Comparison of ENCODE assay signal across 10 cellular contexts in the genomic region with DNA sequence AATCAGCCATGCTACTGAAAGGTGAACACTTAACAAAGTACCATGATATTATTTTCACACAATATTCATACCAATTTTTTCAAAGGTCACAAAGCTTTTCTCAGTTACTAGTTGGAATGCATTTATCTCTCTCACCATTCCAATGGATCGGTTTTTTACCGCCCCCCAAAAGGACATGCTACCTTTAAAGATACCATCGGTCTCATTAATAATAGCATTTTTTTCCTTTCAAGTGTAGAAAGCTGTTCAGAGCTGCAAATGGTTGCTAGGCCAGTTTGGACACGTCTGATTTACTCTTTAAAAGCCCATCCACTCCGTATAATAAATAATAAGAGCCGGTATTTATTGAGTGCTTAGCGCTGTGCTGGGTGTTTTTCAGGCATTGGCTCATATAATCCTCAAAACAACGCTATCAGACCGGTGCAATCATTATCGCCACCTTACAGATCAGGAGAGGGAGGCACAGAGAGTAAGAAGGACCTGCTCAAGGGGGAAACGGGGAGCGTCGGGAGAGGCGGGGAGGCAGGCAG. TPM values are rescaled to one million over a fixed set of nuclear protein-coding genes. Genes with fewer than 3 reads are reported as not detected.
DNase-seq lines count a peak whose midpoint lies in the region; ATAC-seq and TF ChIP-seq lines count a peak whose summit lies in the region.
"Had no signal": no experiment of that assay in that cellular context is flagged by ENCODE, and none has a peak within 500 bp of the region (broad histone marks: within the 10 kb centered on the region; RNA-seq: fewer than 3 reads in every experiment).

No MANE protein-coding gene starts in this region.

- H3K4me1 ChIP-seq in SK-N-SH (ENCODE audit: control insufficient read depth in 1 of 2, insufficient read depth in 2 of 2, low read depth in 1 of 2, low read length in 1 of 2) (peaks cover 0 to 8% of the 10 kb centered on the region in 2 experiments; a peak in 1 of 4 replicates), left lung (peaks cover 6 to 24% of the 10 kb centered on the region in 2 donors)

- H3K4me3 ChIP-seq in SK-N-SH (ENCODE audit: low read depth in 2 of 2, low read length in 1 of 2) (peak overlapping the region; percentile 19 to 56; a peak in 3 of 4 replicates), left lung (peak overlapping the region; percentile 45 to 50)

- 23% methylated on average over 13 of the region's 14 CpGs for WGBS in SK-N-SH (ENCODE audit: low lambda C conversion rate)

- no peak for DNase-seq in SK-N-SH
- DNase-seq in activated naive CD8-positive, alpha-beta T cell treated with anti-CD3 and anti-CD28 coated beads, Interleukin-2, amount 10 ng/mL, durations not matched to agents 7 days and 5 days: no peak
- DNase-seq in left lung: no peak
- no peak for DNase-seq in stimulated activated naive CD8-positive, alpha-beta T cell treated with anti-CD3 and anti-CD28 coated beads, Interleukin-15, amount 100 ng/mL, for 72 hours
- no peak for DNase-seq in GF-D8 (lab: John Stamatoyannopoulos, UW)
- no peak for DNase-seq in HPDE6-E6E7 (ENCODE audit: extremely low spot score)
- DNase-seq: NCI-H2081 treated with DMSO at 0.1 percent for 48 hours had no signal

- H3K9me2 ChIP-seq in SK-N-SH: no peaks in the 10 kb centered on the region

- H3K36me3 Mint-ChIP-seq in activated naive CD8-positive, alpha-beta T cell treated with anti-CD3 and anti-CD28 coated beads, Interleukin-2, amount 10 ng/mL, durations not matched to agents 7 days and 5 days: no peaks in the 10 kb centered on the region

- H3F3A ChIP-seq in SK-N-SH (replicated peaks; ENCODE audit: insufficient read depth): no peaks in the 10 kb centered on the region

- POLR2A ChIA-PET in SK-N-SH (lab: Yijun Ruan, JAX): interaction anchor here (0.8 kb wide), 1 partner anchor 216 kb away, joined by 4 read pairs; no protein-coding TSS in a partner anchor
- POLR2A ChIA-PET in activated naive CD8-positive, alpha-beta T cell treated with anti-CD3 and anti-CD28 coated beads, Interleukin-2, amount 10 ng/mL, durations not matched to agents 7 days and 5 days (lab: Charles Lee): interaction anchor here (0.6 to 1.2 kb wide), 2 partner anchors 151 to 214 kb away, joined by 3 read pairs; no protein-coding TSS in a partner anchor

- peaks cover 8% of the 10 kb centered on the region for H3K4me1 Mint-ChIP-seq in activated naive CD8-positive, alpha-beta T cell treated with anti-CD3 and anti-CD28 coated beads, Interleukin-2, amount 10 ng/mL, durations not matched to agents 7 days and 5 days
- peaks cover 16% of the 10 kb centered on the region for H3K4me1 Mint-ChIP-seq in stimulated activated naive CD8-positive, alpha-beta T cell treated with anti-CD3 and anti-CD28 coated beads, Interleukin-15, amount 100 ng/mL, for 72 hours

- H3K27ac ChIP-seq in SK-N-SH (ENCODE audit: low read depth in 2 of 2, low read length in 1 of 2): no peak overlapping the region
- no peak overlapping the region for H3K27ac ChIP-seq in left lung

- no peak overlapping the region for H3K9ac ChIP-seq in SK-N-SH

- TF ChIP-seq CTCF in SK-N-SH (IDR thresholded peaks at IDR 0.05): no peak
- TF ChIP-seq CTCF in left lung (IDR thresholded peaks at IDR 0.05): no peak

- ATAC-seq in SK-N-SH treated with all-trans-retinoic acid at 6 μM for 48 hours (no peak), left lung (no peak), HG02571 (IDR thresholded peaks at IDR 0.05; ENCODE audit: unreplicated experiment) (no peak)
- no peak for ATAC-seq in activated naive CD8-positive, alpha-beta T cell treated with anti-CD3 and anti-CD28 coated beads, Interleukin-2, amount 10 ng/mL, durations not matched to agents 7 days and 5 days (ENCODE audit: low read depth)
- no peak for ATAC-seq in stimulated activated naive CD8-positive, alpha-beta T cell treated with anti-CD3 and anti-CD28 coated beads, Interleukin-15, amount 100 ng/mL, for 72 hours

- H3K27ac Mint-ChIP-seq in activated naive CD8-positive, alpha-beta T cell treated with anti-CD3 and anti-CD28 coated beads, Interleukin-2, amount 10 ng/mL, durations not matched to agents 7 days and 5 days: no peak overlapping the region
- H3K27ac Mint-ChIP-seq in stimulated activated naive CD8-positive, alpha-beta T cell treated with anti-CD3 and anti-CD28 coated beads, Interleukin-15, amount 100 ng/mL, for 72 hours: peak overlapping the region in 1 of 2 donors; percentile 55

- no peaks in the 10 kb centered on the region for H3K9me3 Mint-ChIP-seq in activated naive CD8-positive, alpha-beta T cell treated with anti-CD3 and anti-CD28 coated beads, Interleukin-2, amount 10 ng/mL, durations not matched to agents 7 days and 5 days
- H3K9me3 Mint-ChIP-seq in stimulated activated naive CD8-positive, alpha-beta T cell treated with anti-CD3 and anti-CD28 coated beads, Interleukin-15, amount 100 ng/mL, for 72 hours: no peaks in the 10 kb centered on the region

- H3K9me3 ChIP-seq in SK-N-SH (no peaks in the 10 kb centered on the region), left lung (no peaks in the 10 kb centered on the region)

- CTCF ChIA-PET in SK-N-SH (lab: Yijun Ruan, JAX): interaction anchor here (0.6 to 2.8 kb wide), 6 partner anchors 10 to 188 kb away, joined by 3 to 19 read pairs (median 3); no protein-coding TSS in a partner anchor

- no peak for TF ChIP-seq RAD21 in SK-N-SH (IDR thresholded peaks at IDR 0.05; ENCODE audit: low read length)

- no peak for TF ChIP-seq EP300 in SK-N-SH (IDR thresholded peaks at IDR 0.05; ENCODE audit: borderline replicate concordance in 1 of 2, low read depth in 1 of 2, low read length in 1 of 2)

- H3K36me3 ChIP-seq in SK-N-SH (replicated peaks in 1 of 2; ENCODE audit: control insufficient read depth in 1 of 2, insufficient read depth in 2 of 2, low read length in 1 of 2) (no peaks in the 10 kb centered on the region), left lung (no peaks in the 10 kb centered on the region)

- no peaks in the 10 kb centered on the region for H4K20me1 ChIP-seq in SK-N-SH (ENCODE audit: insufficient read depth)

- peak overlapping the region; percentile 37 for H3K4me2 ChIP-seq in SK-N-SH

- H2AFZ ChIP-seq in SK-N-SH (ENCODE audit: low read depth): no peak overlapping the region; the same call in 1 of the 2 replicates

- H3K4me3 Mint-ChIP-seq in activated naive CD8-positive, alpha-beta T cell treated with anti-CD3 and anti-CD28 coated beads, Interleukin-2, amount 10 ng/mL, durations not matched to agents 7 days and 5 days: peak overlapping the region; percentile 77
- H3K4me3 Mint-ChIP-seq in stimulated activated naive CD8-positive, alpha-beta T cell treated with anti-CD3 and anti-CD28 coated beads, Interleukin-15, amount 100 ng/mL, for 72 hours: peak overlapping the region; percentile 49 to 76

- peaks cover 32% of the 10 kb centered on the region for H3K27me3 ChIP-seq in SK-N-SH (ENCODE audit: insufficient read depth)
- peaks cover 19 to 89% of the 10 kb centered on the region in 2 donors for H3K27me3 ChIP-seq in left lung

- intact Hi-C loops in left lung (cut with DNase I): no loop called here

- peaks cover 76% of the 10 kb centered on the region for H3K27me3 Mint-ChIP-seq in activated naive CD8-positive, alpha-beta T cell treated with anti-CD3 and anti-CD28 coated beads, Interleukin-2, amount 10 ng/mL, durations not matched to agents 7 days and 5 days
- H3K27me3 Mint-ChIP-seq in stimulated activated naive CD8-positive, alpha-beta T cell treated with anti-CD3 and anti-CD28 coated beads, Interleukin-15, amount 100 ng/mL, for 72 hours: peaks cover 77% of the 10 kb centered on the region

- H3K79me2 ChIP-seq in SK-N-SH (ENCODE audit: insufficient read depth): no peaks in the 10 kb centered on the region

TF ChIP-seq in SK-N-SH, 30 proteins besides CTCF, POLR2A, EP300 and RAD21:
- no peak for TF ChIP-seq TCF12 (IDR thresholded peaks at IDR 0.05)
- no peak for TF ChIP-seq ELF1 (IDR thresholded peaks at IDR 0.05)
- TF ChIP-seq, protein P1, sequence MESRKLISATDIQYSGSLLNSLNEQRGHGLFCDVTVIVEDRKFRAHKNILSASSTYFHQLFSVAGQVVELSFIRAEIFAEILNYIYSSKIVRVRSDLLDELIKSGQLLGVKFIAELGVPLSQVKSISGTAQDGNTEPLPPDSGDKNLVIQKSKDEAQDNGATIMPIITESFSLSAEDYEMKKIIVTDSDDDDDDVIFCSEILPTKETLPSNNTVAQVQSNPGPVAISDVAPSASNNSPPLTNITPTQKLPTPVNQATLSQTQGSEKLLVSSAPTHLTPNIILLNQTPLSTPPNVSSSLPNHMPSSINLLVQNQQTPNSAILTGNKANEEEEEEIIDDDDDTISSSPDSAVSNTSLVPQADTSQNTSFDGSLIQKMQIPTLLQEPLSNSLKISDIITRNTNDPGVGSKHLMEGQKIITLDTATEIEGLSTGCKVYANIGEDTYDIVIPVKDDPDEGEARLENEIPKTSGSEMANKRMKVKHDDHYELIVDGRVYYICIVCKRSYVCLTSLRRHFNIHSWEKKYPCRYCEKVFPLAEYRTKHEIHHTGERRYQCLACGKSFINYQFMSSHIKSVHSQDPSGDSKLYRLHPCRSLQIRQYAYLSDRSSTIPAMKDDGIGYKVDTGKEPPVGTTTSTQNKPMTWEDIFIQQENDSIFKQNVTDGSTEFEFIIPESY (IDR thresholded peaks at IDR 0.05; ENCODE audit: borderline replicate concordance, low read depth): no peak
TF ChIP-seq in SK-N-SH: peak in this region for 0.

TF ChIP-seq in SK-N-SH treated with all-trans-retinoic acid at 6 μM for 48 hours, 23 proteins besides CTCF, POLR2A, EP300 and RAD21 (continues in another document):
- TF ChIP-seq ISL1 (CRISPR knock-in tag; IDR thresholded peaks at IDR 0.05) (no peak), ARNTL (CRISPR knock-in tag; IDR thresholded peaks at IDR 0.05; ENCODE audit: borderline replicate concordance, low read depth) (no peak), PPARA (CRISPR knock-in tag; IDR thresholded peaks at IDR 0.05; ENCODE audit: borderline replicate concordance) (no peak), ZFP30 (CRISPR knock-in tag; IDR thresholded peaks at IDR 0.05) (no peak), BACH2 (CRISPR knock-in tag; IDR thresholded peaks at IDR 0.05; ENCODE audit: borderline replicate concordance) (no peak), SNAI2 (CRISPR knock-in tag; IDR thresholded peaks at IDR 0.05) (no peak), RARB (CRISPR knock-in tag; IDR thresholded peaks at IDR 0.05) (no peak), OSR1 (CRISPR knock-in tag; IDR thresholded peaks at IDR 0.05) (no peak), ZFP3 (CRISPR knock-in tag; IDR thresholded peaks at IDR 0.05) (no peak)

RNA-seq across cellular contexts. Expression of a gene that starts 35.0 kb away (rescaled TPM):
- 0.05 TPM in 1 of 2 replicates, not detected in the other for polyA plus RNA-seq in SK-N-SH (2012; rRNA removed)
- 0.03 and 0.04 TPM in 2 replicates for polyA plus RNA-seq in SK-N-SH (2012; cell fraction: cytosol; rRNA removed)
- polyA plus RNA-seq in SK-N-SH (2012; cell fraction: nucleus; rRNA removed): 0.01 TPM in 1 of 2 replicates, not detected in the other
- total RNA-seq in activated naive CD8-positive, alpha-beta T cell treated with anti-CD3 and anti-CD28 coated beads, Interleukin-2, amount 10 ng/mL, durations not matched to agents 7 days and 5 days: not detected
- total RNA-seq in left lung: 10 to 100 TPM; 30.4 to 46.7 TPM
- polyA plus RNA-seq: AG04450 had no signal

Comparison
In these comparisons a context has a peak if more than half of its experiments do, and no peak if none do; other contexts are left out.
1. RNA of a gene that starts 35.0 kb away (total RNA-seq): 30.4 to 46.7 TPM in left lung; not detected in activated naive CD8-positive, alpha-beta T cell treated with anti-CD3 and anti-CD28 coated beads, Interleukin-2, amount 10 ng/mL, durations not matched to agents 7 days and 5 days; every median in the first group is over 10 times any median in the second.